Comparison of ENCODE assay signal across 38 cellular contexts in genomic region chr1:119485246-119485645, GRCh38. TPM values are rescaled to one million over a fixed set of nuclear protein-coding genes. Genes with fewer than 3 reads are reported as not detected.
"Had no signal": no experiment of that assay in that cellular context is flagged by ENCODE, and none has a peak within 500 bp of the region (broad histone marks: within the 10 kb centered on the region; RNA-seq: fewer than 3 reads in every experiment).

No MANE protein-coding gene starts in this region.

- H3K36me3 Mint-ChIP-seq: activated naive CD4-positive, alpha-beta T cell treated with anti-CD3 and anti-CD28 coated beads, Interleukin-2, amount 50 U/mL, for 24 hours; activated naive CD8-positive, alpha-beta T cell treated with anti-CD3 and anti-CD28 coated beads for 36 hours; brain had no signal

- H3K4me1 ChIP-seq: adrenal gland, ascending aorta, breast epithelium, esophagus squamous epithelium, gastroesophageal sphincter had no signal

- H3K27ac Mint-ChIP-seq: activated B cell treated with CpG ODN at 0.5 μM for 24 hours; activated CD8-positive, alpha-beta T cell treated with anti-CD3 and anti-CD28 coated beads for 36 hours; activated naive CD4-positive, alpha-beta T cell treated with anti-CD3 and anti-CD28 coated beads for 36 hours; activated naive CD4-positive, alpha-beta T cell treated with anti-CD3 and anti-CD28 coated beads, Interleukin-2, amount 50 U/mL, for 24 hours; activated naive CD8-positive, alpha-beta T cell treated with anti-CD3 and anti-CD28 coated beads for 36 hours; activated naive CD8-positive, alpha-beta T cell treated with anti-CD3 and anti-CD28 coated beads, Interleukin-2, amount 50 U/mL, for 24 hours; activated T-helper 1 cell treated with anti-CD3 and anti-CD28 coated beads, Interleukin-12 subunit alpha, Interleukin-12 subunit beta, Interleukin-2, Interleukin-4 antibody, amounts not matched to agents 30 ng/mL and 10 ng/mL and 1 ng/mL, durations not matched to agents 14 hours and 24 hours and 36 hours; activated T-helper 2 cell treated with anti-CD3 and anti-CD28 coated beads, Interferon-gamma antibody, Interleukin-2, Interleukin-4, amounts not matched to agents 10 μg/mL and 5 μg/mL and 100 μg/mL, durations not matched to agents 14 hours and 24 hours and 36 hours; brain; effector memory CD8-positive, alpha-beta T cell; T-helper 17 cell; T-helper 2 cell treated with Interferon-gamma antibody and Interleukin-4, amounts not matched to agents 5 μg/mL and 100 μg/mL, for 36 hours had no signal

- H3K4me1 Mint-ChIP-seq: activated B cell treated with CpG ODN at 0.5 μM for 24 hours; activated naive CD4-positive, alpha-beta T cell treated with anti-CD3 and anti-CD28 coated beads, Interleukin-2, amount 50 U/mL, for 24 hours; activated naive CD8-positive, alpha-beta T cell treated with anti-CD3 and anti-CD28 coated beads for 36 hours; activated naive CD8-positive, alpha-beta T cell treated with anti-CD3 and anti-CD28 coated beads, Interleukin-2, amount 50 U/mL, for 24 hours; brain; central memory CD8-positive, alpha-beta T cell; T-helper 17 cell had no signal

- H3K4me3 ChIP-seq: adrenal gland, ascending aorta, breast epithelium, coronary artery, esophagus squamous epithelium, gastroesophageal sphincter had no signal

- H3K27ac ChIP-seq: adrenal gland, ascending aorta, breast epithelium, coronary artery, esophagus squamous epithelium, gastroesophageal sphincter, WERI-Rb-1 had no signal

- H3K4me3 Mint-ChIP-seq: activated B cell treated with CpG ODN at 0.5 μM for 24 hours; activated CD8-positive, alpha-beta T cell treated with anti-CD3 and anti-CD28 coated beads for 36 hours; activated naive CD4-positive, alpha-beta T cell treated with anti-CD3 and anti-CD28 coated beads for 36 hours; activated naive CD4-positive, alpha-beta T cell treated with anti-CD3 and anti-CD28 coated beads, Interleukin-2, amount 50 U/mL, for 24 hours; activated naive CD8-positive, alpha-beta T cell treated with anti-CD3 and anti-CD28 coated beads for 36 hours; activated naive CD8-positive, alpha-beta T cell treated with anti-CD3 and anti-CD28 coated beads, Interleukin-2, amount 50 U/mL, for 24 hours; activated T-cell treated with anti-CD3 and anti-CD28 coated beads, Interleukin-2, amount 50 U/mL, for 4 hours; activated T-helper 1 cell treated with anti-CD3 and anti-CD28 coated beads, Interleukin-12 subunit alpha, Interleukin-12 subunit beta, Interleukin-2, Interleukin-4 antibody, amounts not matched to agents 30 ng/mL and 10 ng/mL and 1 ng/mL, durations not matched to agents 14 hours and 24 hours and 36 hours; brain; central memory CD8-positive, alpha-beta T cell; effector memory CD8-positive, alpha-beta T cell; T-helper 17 cell; T-helper 2 cell treated with Interferon-gamma antibody and Interleukin-4, amounts not matched to agents 5 μg/mL and 100 μg/mL, for 36 hours had no signal

- H3K36me3 ChIP-seq: adrenal gland, ascending aorta, breast epithelium, esophagus squamous epithelium, gastroesophageal sphincter, WERI-Rb-1 had no signal

- H3K27me3 ChIP-seq: adrenal gland, ascending aorta, breast epithelium, esophagus squamous epithelium, gastroesophageal sphincter had no signal

- DNase-seq: activated B cell treated with CpG ODN at 0.5 μM for 24 hours; activated CD4-positive, alpha-beta T cell treated with anti-CD3 and anti-CD28 coated beads for 48 hours; activated CD4-positive, alpha-beta T cell treated with anti-CD3 and anti-CD28 coated beads, Interleukin-2, amount 50 U/mL, for 1 hour; activated CD4-positive, alpha-beta T cell treated with anti-CD3 and anti-CD28 coated beads, Interleukin-2, amount 50 U/mL, for 48 hours; activated CD8-positive, alpha-beta memory T cell treated with anti-CD3 and anti-CD28 coated beads for 24 hours; activated CD8-positive, alpha-beta T cell treated with anti-CD3 and anti-CD28 coated beads for 36 hours; activated effector memory CD4-positive, alpha-beta T cell treated with anti-CD3 and anti-CD28 coated beads, Interleukin-2, amount 50 U/mL, for 16 hours; activated naive CD4-positive, alpha-beta T cell treated with anti-CD3 and anti-CD28 coated beads for 36 hours; activated naive CD8-positive, alpha-beta T cell treated with anti-CD3 and anti-CD28 coated beads for 36 hours; activated naive CD8-positive, alpha-beta T cell treated with anti-CD3 and anti-CD28 coated beads, Interleukin-2, amount 50 U/mL, for 24 hours; activated T-cell treated with anti-CD3 and anti-CD28 coated beads, Interleukin-2, amount 50 U/mL, for 4 hours; adrenal gland; amygdala; dermis blood vessel endothelial cell; effector CD4-positive, alpha-beta T cell; effector memory CD8-positive, alpha-beta T cell; erythroblast; esophagus squamous epithelium; foreskin melanocyte; T-helper 1 cell; T-helper 17 cell; T1000; WERI-Rb-1 had no signal

- H3K9me3 ChIP-seq: adrenal gland, ascending aorta, breast epithelium, esophagus squamous epithelium, gastroesophageal sphincter had no signal

- H3K27me3 Mint-ChIP-seq: activated naive CD8-positive, alpha-beta T cell treated with anti-CD3 and anti-CD28 coated beads for 36 hours had no signal

- H3K9me3 Mint-ChIP-seq: activated B cell treated with CpG ODN at 0.5 μM for 24 hours; activated CD8-positive, alpha-beta T cell treated with anti-CD3 and anti-CD28 coated beads for 36 hours; activated naive CD4-positive, alpha-beta T cell treated with anti-CD3 and anti-CD28 coated beads for 36 hours; activated naive CD4-positive, alpha-beta T cell treated with anti-CD3 and anti-CD28 coated beads, Interleukin-2, amount 50 U/mL, for 24 hours; activated naive CD8-positive, alpha-beta T cell treated with anti-CD3 and anti-CD28 coated beads for 36 hours; activated naive CD8-positive, alpha-beta T cell treated with anti-CD3 and anti-CD28 coated beads, Interleukin-2, amount 50 U/mL, for 24 hours; activated T-cell treated with anti-CD3 and anti-CD28 coated beads, Interleukin-2, amount 50 U/mL, for 4 hours; activated T-helper 1 cell treated with anti-CD3 and anti-CD28 coated beads, Interleukin-12 subunit alpha, Interleukin-12 subunit beta, Interleukin-2, Interleukin-4 antibody, amounts not matched to agents 30 ng/mL and 10 ng/mL and 1 ng/mL, durations not matched to agents 14 hours and 24 hours and 36 hours; activated T-helper 2 cell treated with anti-CD3 and anti-CD28 coated beads, Interferon-gamma antibody, Interleukin-2, Interleukin-4, amounts not matched to agents 10 μg/mL and 5 μg/mL and 100 μg/mL, durations not matched to agents 14 hours and 24 hours and 36 hours; brain; central memory CD8-positive, alpha-beta T cell; T-helper 2 cell treated with Interferon-gamma antibody and Interleukin-4, amounts not matched to agents 5 μg/mL and 100 μg/mL, for 36 hours had no signal

- ATAC-seq: activated CD4-positive, CD25-positive, alpha-beta regulatory T cell treated with anti-CD3 and anti-CD28 coated beads, Interleukin-2, amount 50 U/mL, for 24 hours; activated CD8-positive, alpha-beta T cell treated with anti-CD3 and anti-CD28 coated beads for 36 hours; activated naive CD8-positive, alpha-beta T cell treated with anti-CD3 and anti-CD28 coated beads, Interleukin-2, amount 50 U/mL, for 24 hours; activated T-cell treated with anti-CD3 and anti-CD28 coated beads, Interleukin-2, amount 50 U/mL, for 4 hours; effector memory CD8-positive, alpha-beta T cell; gastroesophageal sphincter; T-helper 17 cell had no signal

RNA-seq across cellular contexts. Expression of gene HSD3B1, which starts 21.8 kb away (rescaled TPM):
- total RNA-seq: activated B cell treated with CpG ODN at 0.5 μM for 24 hours; activated CD8-positive, alpha-beta T cell treated with anti-CD3 and anti-CD28 coated beads for 36 hours; activated naive CD4-positive, alpha-beta T cell treated with anti-CD3 and anti-CD28 coated beads for 36 hours; activated naive CD8-positive, alpha-beta T cell treated with anti-CD3 and anti-CD28 coated beads for 36 hours; activated T-cell treated with anti-CD3 and anti-CD28 coated beads, Interleukin-2, amount 50 U/mL, for 4 hours; activated T-helper 1 cell treated with anti-CD3 and anti-CD28 coated beads, Interleukin-12 subunit alpha, Interleukin-12 subunit beta, Interleukin-2, Interleukin-4 antibody, amounts not matched to agents 30 ng/mL and 10 ng/mL and 1 ng/mL, durations not matched to agents 14 hours and 24 hours and 36 hours; activated T-helper 2 cell treated with anti-CD3 and anti-CD28 coated beads, Interferon-gamma antibody, Interleukin-2, Interleukin-4, amounts not matched to agents 10 μg/mL and 5 μg/mL and 100 μg/mL, durations not matched to agents 14 hours and 24 hours and 36 hours; ascending aorta; breast epithelium; cardiac septum; cerebellum; dermis blood vessel endothelial cell; esophagus squamous epithelium; fibroblast of lung; gastroesophageal sphincter; glomerular endothelial cell; T-helper 17 cell had no signal
- polyA plus RNA-seq: fibroblast of lung had no signal
